Comparison of ENCODE assay signal across 34 cellular contexts in genomic region chr10:121605708-121606107, GRCh38. TPM values are rescaled to one million over a fixed set of nuclear protein-coding genes. Genes with fewer than 3 reads are reported as not detected.
"Had no signal": no experiment of that assay in that cellular context is flagged by ENCODE, and none has a peak within 500 bp of the region (broad histone marks: within the 10 kb centered on the region; RNA-seq: fewer than 3 reads in every experiment).

No MANE protein-coding gene starts in this region.

- H3K9me3 ChIP-seq: ascending aorta, breast epithelium, esophagus squamous epithelium, gastroesophageal sphincter, heart right ventricle had no signal

- H3K4me1 Mint-ChIP-seq: activated CD4-positive, alpha-beta T cell treated with anti-CD3 and anti-CD28 coated beads for 36 hours; activated CD4-positive, alpha-beta T cell treated with anti-CD3 and anti-CD28 coated beads, Interleukin-2, amount 10 ng/mL, durations not matched to agents 24 days and 14 days; activated naive CD4-positive, alpha-beta T cell treated with anti-CD3 and anti-CD28 coated beads, Interleukin-2, amount 10 ng/mL, durations not matched to agents 7 days and 5 days; T-helper 17 cell had no signal

- H3K4me3 ChIP-seq: ascending aorta, breast epithelium, cardiac muscle cell, coronary artery, esophagus squamous epithelium, gastroesophageal sphincter, heart right ventricle had no signal

- H3K36me3 Mint-ChIP-seq: activated CD4-positive, alpha-beta memory T cell treated with anti-CD3 and anti-CD28 coated beads for 36 hours; activated CD8-positive, alpha-beta memory T cell treated with anti-CD3 and anti-CD28 coated beads, Interleukin-2, amount 10 ng/mL, durations not matched to agents 7 days and 5 days; activated naive CD4-positive, alpha-beta T cell treated with anti-CD3 and anti-CD28 coated beads, Interleukin-2, amount 10 ng/mL, durations not matched to agents 7 days and 5 days; activated naive CD4-positive, alpha-beta T cell treated with anti-CD3 and anti-CD28 coated beads, Interleukin-2, amount 50 U/mL, for 72 hours; activated naive CD8-positive, alpha-beta T cell treated with anti-CD3 and anti-CD28 coated beads, Interleukin-2, amount 10 ng/mL, durations not matched to agents 7 days and 5 days; brain had no signal

- H3K4me1 ChIP-seq: ascending aorta, breast epithelium had no signal

- H3K4me3 Mint-ChIP-seq: activated CD4-positive, alpha-beta memory T cell treated with anti-CD3 and anti-CD28 coated beads for 36 hours; activated CD4-positive, alpha-beta T cell treated with anti-CD3 and anti-CD28 coated beads for 36 hours; activated CD4-positive, alpha-beta T cell treated with anti-CD3 and anti-CD28 coated beads, Interleukin-2, amount 10 ng/mL, durations not matched to agents 24 days and 14 days; activated CD8-positive, alpha-beta memory T cell treated with anti-CD3 and anti-CD28 coated beads, Interleukin-2, amount 10 ng/mL, durations not matched to agents 7 days and 5 days; activated CD8-positive, alpha-beta T cell treated with anti-CD3 and anti-CD28 coated beads, Interleukin-2, amount 10 ng/mL, durations not matched to agents 7 days and 5 days; activated naive CD4-positive, alpha-beta T cell treated with anti-CD3 and anti-CD28 coated beads, Interleukin-2, amount 10 ng/mL, durations not matched to agents 7 days and 5 days; activated naive CD8-positive, alpha-beta T cell treated with anti-CD3 and anti-CD28 coated beads, Interleukin-2, amount 10 ng/mL, durations not matched to agents 7 days and 5 days; activated T-helper 1 cell treated with anti-CD3 and anti-CD28 coated beads, Interleukin-12 subunit alpha, Interleukin-12 subunit beta, Interleukin-2, Interleukin-4 antibody, amounts not matched to agents 30 ng/mL and 10 ng/mL and 1 ng/mL, durations not matched to agents 14 hours and 24 hours and 36 hours; brain; dendritic cell treated with granulocyte-macrophage colony-stimulating factor and Interleukin-4, amounts not matched to agents 40 ng/mL and 50 ng/mL, for 4 days; T-helper 17 cell had no signal

- H3K36me3 ChIP-seq: ascending aorta, breast epithelium, cardiac muscle cell, esophagus squamous epithelium, gastroesophageal sphincter, heart right ventricle had no signal

- DNase-seq: activated CD4-positive, alpha-beta memory T cell treated with anti-CD3 and anti-CD28 coated beads for 36 hours; activated CD4-positive, alpha-beta T cell treated with anti-CD3 and anti-CD28 coated beads for 36 hours; activated CD4-positive, alpha-beta T cell treated with anti-CD3 and anti-CD28 coated beads, Interleukin-2, amount 10 ng/mL, durations not matched to agents 24 days and 14 days; activated CD4-positive, CD25-positive, alpha-beta regulatory T cell; activated CD4-positive, CD25-positive, alpha-beta regulatory T cell treated with anti-CD3 and anti-CD28 coated beads, Interleukin-2, amount 50 U/mL, for 72 hours; activated CD8-positive, alpha-beta memory T cell treated with anti-CD3 and anti-CD28 coated beads, Interleukin-2, amount 10 ng/mL, durations not matched to agents 7 days and 5 days; activated CD8-positive, alpha-beta memory T cell treated with anti-CD3 and anti-CD28 coated beads, Interleukin-2, amount 50 U/mL, for 4 hours; activated CD8-positive, alpha-beta T cell treated with anti-CD3 and anti-CD28 coated beads, Interleukin-2, amount 10 ng/mL, durations not matched to agents 7 days and 5 days; activated gamma-delta T cell; activated naive CD4-positive, alpha-beta T cell; activated naive CD4-positive, alpha-beta T cell treated with anti-CD3 and anti-CD28 coated beads, Interleukin-2, amount 10 ng/mL, durations not matched to agents 7 days and 5 days; activated naive CD8-positive, alpha-beta T cell treated with anti-CD3 and anti-CD28 coated beads, Interleukin-2, amount 10 ng/mL, durations not matched to agents 7 days and 5 days; activated T-cell treated with anti-CD3 and anti-CD28 coated beads, Interleukin-2, amount 50 U/mL, for 1 hour; activated T-cell treated with anti-CD3 and anti-CD28 coated beads, Interleukin-2, amount 50 U/mL, for 48 hours; central memory CD4-positive, alpha-beta T cell; cerebellar nuclear complex; effector CD8-positive, alpha-beta T cell; esophagus squamous epithelium; foreskin melanocyte; heart right ventricle; T-helper 1 cell; T-helper 17 cell had no signal

- H3K27ac ChIP-seq: ascending aorta, breast epithelium, cardiac muscle cell, coronary artery, epithelial cell of prostate, esophagus squamous epithelium, gastroesophageal sphincter, heart right ventricle had no signal

- H3K27ac Mint-ChIP-seq: activated CD4-positive, alpha-beta memory T cell treated with anti-CD3 and anti-CD28 coated beads for 36 hours; activated CD4-positive, alpha-beta T cell treated with anti-CD3 and anti-CD28 coated beads for 36 hours; activated CD4-positive, alpha-beta T cell treated with anti-CD3 and anti-CD28 coated beads, Interleukin-2, amount 10 ng/mL, durations not matched to agents 24 days and 14 days; activated CD8-positive, alpha-beta memory T cell treated with anti-CD3 and anti-CD28 coated beads, Interleukin-2, amount 10 ng/mL, durations not matched to agents 7 days and 5 days; activated CD8-positive, alpha-beta T cell treated with anti-CD3 and anti-CD28 coated beads, Interleukin-2, amount 10 ng/mL, durations not matched to agents 7 days and 5 days; activated naive CD4-positive, alpha-beta T cell treated with anti-CD3 and anti-CD28 coated beads, Interleukin-2, amount 10 ng/mL, durations not matched to agents 7 days and 5 days; activated naive CD4-positive, alpha-beta T cell treated with anti-CD3 and anti-CD28 coated beads, Interleukin-2, amount 50 U/mL, for 72 hours; activated naive CD8-positive, alpha-beta T cell treated with anti-CD3 and anti-CD28 coated beads, Interleukin-2, amount 10 ng/mL, durations not matched to agents 7 days and 5 days; activated T-helper 1 cell treated with anti-CD3 and anti-CD28 coated beads, Interleukin-12 subunit alpha, Interleukin-12 subunit beta, Interleukin-2, Interleukin-4 antibody, amounts not matched to agents 30 ng/mL and 10 ng/mL and 1 ng/mL, durations not matched to agents 14 hours and 24 hours and 36 hours; brain; dendritic cell treated with granulocyte-macrophage colony-stimulating factor and Interleukin-4, amounts not matched to agents 40 ng/mL and 50 ng/mL, for 4 days; T-helper 17 cell had no signal

- H3K9me3 Mint-ChIP-seq: activated CD4-positive, alpha-beta memory T cell treated with anti-CD3 and anti-CD28 coated beads for 36 hours; activated CD4-positive, alpha-beta T cell treated with anti-CD3 and anti-CD28 coated beads, Interleukin-2, amount 10 ng/mL, durations not matched to agents 24 days and 14 days; activated naive CD4-positive, alpha-beta T cell treated with anti-CD3 and anti-CD28 coated beads, Interleukin-2, amount 10 ng/mL, durations not matched to agents 7 days and 5 days; activated naive CD4-positive, alpha-beta T cell treated with anti-CD3 and anti-CD28 coated beads, Interleukin-2, amount 50 U/mL, for 72 hours; activated naive CD8-positive, alpha-beta T cell treated with anti-CD3 and anti-CD28 coated beads, Interleukin-2, amount 10 ng/mL, durations not matched to agents 7 days and 5 days; activated T-helper 1 cell treated with anti-CD3 and anti-CD28 coated beads, Interleukin-12 subunit alpha, Interleukin-12 subunit beta, Interleukin-2, Interleukin-4 antibody, amounts not matched to agents 30 ng/mL and 10 ng/mL and 1 ng/mL, durations not matched to agents 14 hours and 24 hours and 36 hours; dendritic cell treated with granulocyte-macrophage colony-stimulating factor and Interleukin-4, amounts not matched to agents 40 ng/mL and 50 ng/mL, for 4 days had no signal

- H3K27me3 ChIP-seq: ascending aorta, cardiac muscle cell had no signal

RNA-seq across cellular contexts. Expression of gene FGFR2, which starts 7.5 kb away (rescaled TPM):
- total RNA-seq: activated CD4-positive, alpha-beta T cell treated with anti-CD3 and anti-CD28 coated beads for 36 hours; activated CD4-positive, alpha-beta T cell treated with anti-CD3 and anti-CD28 coated beads, Interleukin-2, amount 10 ng/mL, durations not matched to agents 24 days and 14 days; activated CD8-positive, alpha-beta memory T cell treated with anti-CD3 and anti-CD28 coated beads for 36 hours; activated CD8-positive, alpha-beta T cell treated with anti-CD3 and anti-CD28 coated beads, Interleukin-2, amount 10 ng/mL, durations not matched to agents 7 days and 5 days; activated naive CD4-positive, alpha-beta T cell treated with anti-CD3 and anti-CD28 coated beads, Interleukin-2, amount 50 U/mL, for 72 hours; activated T-helper 1 cell treated with anti-CD3 and anti-CD28 coated beads, Interleukin-12 subunit alpha, Interleukin-12 subunit beta, Interleukin-2, Interleukin-4 antibody, amounts not matched to agents 30 ng/mL and 10 ng/mL and 1 ng/mL, durations not matched to agents 14 hours and 24 hours and 36 hours; endothelial cell of umbilical vein had no signal
